ENCODE assay signal across 7 cellular contexts in genomic region chr3:22735373-22735772, GRCh38.
"Had no signal": no experiment of that assay in that cellular context is flagged by ENCODE, and none has a peak within 500 bp of the region (broad histone marks: within the 10 kb centered on the region; RNA-seq: fewer than 3 reads in every experiment).

No MANE protein-coding gene starts in this region.

- H3K27ac Mint-ChIP-seq: H9, IgD-negative memory B cell had no signal

- H3K36me3 Mint-ChIP-seq: IgD-negative memory B cell had no signal

- H3K27ac ChIP-seq: GM23248, HL-60 had no signal

- H3K9me3 Mint-ChIP-seq: IgD-negative memory B cell had no signal

- H3K4me3 Mint-ChIP-seq: H9, IgD-negative memory B cell had no signal

- H3K4me3 ChIP-seq: GM23248 had no signal

- DNase-seq: GM23248, H9, HCEC 1CT, KBM-7 had no signal

- ATAC-seq: HepG2 had no signal

- H3K27me3 Mint-ChIP-seq: IgD-negative memory B cell had no signal

- H3K9ac ChIP-seq: GM23248 had no signal

- H3K4me1 Mint-ChIP-seq: H9, IgD-negative memory B cell had no signal
